ENCODE assay signal across 10 cellular contexts in the genomic region with DNA sequence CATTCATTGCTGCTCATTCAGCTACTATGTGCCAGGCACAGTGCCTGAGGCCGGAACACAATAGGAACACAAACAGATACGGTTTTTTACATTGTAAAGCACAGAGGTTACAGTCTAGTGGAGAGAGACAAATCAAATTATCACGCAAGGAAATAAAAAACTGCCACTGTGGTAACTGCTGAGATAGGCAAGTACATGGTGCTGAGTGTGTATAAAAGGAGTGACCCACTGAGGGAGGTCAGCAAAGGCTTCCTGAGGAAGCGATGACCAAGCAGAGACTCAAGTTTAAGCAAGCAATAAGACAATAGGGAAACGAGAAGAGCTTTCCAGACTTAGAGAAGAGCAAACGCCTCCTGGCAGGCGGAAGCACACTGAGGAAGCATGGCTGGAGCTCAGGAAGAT. TPM values are rescaled to one million over a fixed set of nuclear protein-coding genes. Genes with fewer than 3 reads are reported as not detected.
A peak's percentile ranks its signal among the peaks of the same experiment; 100 is the strongest.
DNase-seq lines count a peak whose midpoint lies in the region; ATAC-seq and TF ChIP-seq lines count a peak whose summit lies in the region.
"Had no signal": no experiment of that assay in that cellular context is flagged by ENCODE, and none has a peak within 500 bp of the region (broad histone marks: within the 10 kb centered on the region; RNA-seq: fewer than 3 reads in every experiment).

No MANE protein-coding gene starts in this region.

- H3K9me3 ChIP-seq in body of pancreas (no peaks in the 10 kb centered on the region), skeletal muscle tissue (ENCODE audit: control insufficient read depth in 3 of 3, low read length in 3 of 3) (no peaks in the 10 kb centered on the region)

- peaks cover 72% of the 10 kb centered on the region for H3K4me1 Mint-ChIP-seq in HFFc6 (ENCODE audit: low read depth)
- no peaks in the 10 kb centered on the region for H3K4me1 Mint-ChIP-seq in effector memory CD8-positive, alpha-beta T cell (ENCODE audit: low read depth in 2 of 2)

- intact Hi-C loops in body of pancreas (cut with DNase I): no loop called here

- H3K27me3 ChIP-seq in body of pancreas (no peaks in the 10 kb centered on the region), skeletal muscle tissue (ENCODE audit: control insufficient read depth in 3 of 3, insufficient read depth in 3 of 3, low read length in 3 of 3) (no peaks in the 10 kb centered on the region)

- H3K9me3 Mint-ChIP-seq in HFFc6: no peaks in the 10 kb centered on the region
- no peaks in the 10 kb centered on the region for H3K9me3 Mint-ChIP-seq in effector memory CD8-positive, alpha-beta T cell
- H3K9me3 Mint-ChIP-seq: natural killer cell treated with Interleukin-12 subunit alpha and Interleukin-12 subunit beta and Interleukin-15 and Interleukin-18, amount 100 ng/mL, for 72 hours had no signal

- no peak overlapping the region for H3K4me3 ChIP-seq in body of pancreas
- peak overlapping the region in 1 of 3 donors; percentile 35 for H3K4me3 ChIP-seq in skeletal muscle tissue (ENCODE audit: low read length in 3 of 3)

- no peak for TF ChIP-seq POLR2A in body of pancreas (IDR thresholded peaks at IDR 0.05)

- 64 to 71% methylated on average over 7 of the region's 7 CpGs for WGBS in body of pancreas, 2 donors

- H3K27ac Mint-ChIP-seq in HFFc6: peak overlapping the region; percentile 95
- H3K27ac Mint-ChIP-seq in effector memory CD8-positive, alpha-beta T cell: no peak overlapping the region
- H3K27ac Mint-ChIP-seq: natural killer cell treated with Interleukin-12 subunit alpha and Interleukin-12 subunit beta and Interleukin-15 and Interleukin-18, amount 100 ng/mL, for 72 hours had no signal

- ATAC-seq in body of pancreas (peak; percentile 43), HG02588 (IDR thresholded peaks at IDR 0.05; ENCODE audit: unreplicated experiment) (no peak), HG03571 (IDR thresholded peaks at IDR 0.05; ENCODE audit: unreplicated experiment) (no peak)
- no peak for ATAC-seq in effector memory CD8-positive, alpha-beta T cell (replicated peaks)
- ATAC-seq: natural killer cell treated with Interleukin-12 subunit alpha and Interleukin-12 subunit beta and Interleukin-15 and Interleukin-18, amount 100 ng/mL, for 72 hours had no signal

- TF ChIP-seq CTCF in HFFc6 (IDR thresholded peaks at IDR 0.05) (no peak), body of pancreas (IDR thresholded peaks at IDR 0.05) (no peak)

- no peaks in the 10 kb centered on the region for H3K27me3 Mint-ChIP-seq in HFFc6 (ENCODE audit: insufficient read depth)
- peaks cover 19 to 32% of the 10 kb centered on the region in 2 donors for H3K27me3 Mint-ChIP-seq in effector memory CD8-positive, alpha-beta T cell

- H3K36me3 Mint-ChIP-seq in HFFc6 (ENCODE audit: low read depth): 0 out of 2 replicates have a peak, but pooled peaks cover 5% of the 10 kb centered on the region
- H3K36me3 Mint-ChIP-seq in effector memory CD8-positive, alpha-beta T cell (ENCODE audit: insufficient read depth): no peaks in the 10 kb centered on the region
- H3K36me3 Mint-ChIP-seq: natural killer cell treated with Interleukin-12 subunit alpha and Interleukin-12 subunit beta and Interleukin-15 and Interleukin-18, amount 100 ng/mL, for 72 hours had no signal

- H3K27ac ChIP-seq in body of pancreas (peak overlapping the region in 1 of 4 donors; percentile 31), skeletal muscle tissue (ENCODE audit: low read depth, low read length) (peak overlapping the region; percentile 42)

- DNase-seq in HFFc6 (peak; percentile 71), body of pancreas (peak in 1 of 4 donors; percentile 45), hepatic stellate cell (ENCODE audit: low spot score) (peak; percentile 44)
- DNase-seq in effector memory CD8-positive, alpha-beta T cell: no peak
- DNase-seq in activated naive CD4-positive, alpha-beta T cell treated with anti-CD3 and anti-CD28 coated beads, Interleukin-2, amount 50 U/mL, for 16 hours: no peak
- DNase-seq: NCI-H2171 had no signal

- peak overlapping the region; percentile 69 for H3K4me3 Mint-ChIP-seq in HFFc6
- no peak overlapping the region for H3K4me3 Mint-ChIP-seq in effector memory CD8-positive, alpha-beta T cell
- H3K4me3 Mint-ChIP-seq: natural killer cell treated with Interleukin-12 subunit alpha and Interleukin-12 subunit beta and Interleukin-15 and Interleukin-18, amount 100 ng/mL, for 72 hours had no signal

- H3K9ac ChIP-seq in skeletal muscle tissue (ENCODE audit: low read depth in 1 of 3, low read length in 3 of 3): peak overlapping the region in 1 of 3 donors; percentile 42

- H3K4me1 ChIP-seq in body of pancreas (no peaks in the 10 kb centered on the region), skeletal muscle tissue (ENCODE audit: control insufficient read depth in 3 of 3, insufficient read depth in 3 of 3, low read length in 3 of 3) (peaks cover 19 to 31% (median 19%) of the 10 kb centered on the region in 3 donors)

- H3K36me3 ChIP-seq in body of pancreas (replicated peaks in 1 of 2; ENCODE audit: insufficient read depth in 1 of 2, low read depth in 2 of 2) (no peaks in the 10 kb centered on the region), skeletal muscle tissue (ENCODE audit: control insufficient read depth in 3 of 3, insufficient read depth in 3 of 3, low read length in 3 of 3) (no peaks in the 10 kb centered on the region)

RNA-seq across cellular contexts. Expression of a gene that starts 56.4 kb away (rescaled TPM):
- 1 to 10 TPM; 5.7 to 8.4 (median 7.3) TPM for total RNA-seq in HFFc6 (2021; fragmentation: NEBNext Ultra II Directional; extraction: Animal tissue kit (Norgen Biotek cat#: 25700))
- 1 to 10 TPM; 1.3 to 1.6 TPM for total RNA-seq in body of pancreas
- total RNA-seq in skeletal muscle tissue: 3.7 TPM

RNA-seq across cellular contexts. Expression of a gene that starts 56.5 kb away (rescaled TPM):
- total RNA-seq in HFFc6 (2021; fragmentation: NEBNext Ultra II Directional; extraction: Animal tissue kit (Norgen Biotek cat#: 25700)): 10 to 100 TPM; 22.1 to 25.8 (median 23.5) TPM
- total RNA-seq in body of pancreas: 10 to 100 TPM; 16.2 to 25.2 TPM
- 15.1 TPM for total RNA-seq in skeletal muscle tissue

Comparison
In these comparisons a context has a peak if more than half of its experiments do, and no peak if none do; other contexts are left out.
1. DNase-seq: peak in HFFc6 (single experiment) and hepatic stellate cell (single experiment); none in effector memory CD8-positive, alpha-beta T cell (0 of 3) and activated naive CD4-positive, alpha-beta T cell treated with anti-CD3 and anti-CD28 coated beads, Interleukin-2, amount 50 U/mL, for 16 hours (single experiment).